In genomic region chr1:29081201-29081600, GRCh38 we compare ENCODE assay signal across 15 cellular contexts.
A peak's percentile ranks its signal among the peaks of the same experiment; 100 is the strongest.
DNase-seq lines count a peak whose midpoint lies in the region; ATAC-seq lines count a peak whose summit lies in the region.
"Had no signal": no experiment of that assay in that cellular context is flagged by ENCODE, and none has a peak within 500 bp of the region (broad histone marks: within the 10 kb centered on the region; RNA-seq: fewer than 3 reads in every experiment).

No MANE protein-coding gene starts in this region.

- no peaks in the 10 kb centered on the region for H3K27me3 Mint-ChIP-seq in stimulated activated naive CD8-positive, alpha-beta T cell treated with anti-CD3 and anti-CD28 coated beads, Interleukin-15, Interleukin-2, amounts not matched to agents 100 ng/mL and 50 ng/mL, for 24 hours

- no peak for ATAC-seq in stimulated activated naive CD8-positive, alpha-beta T cell treated with anti-CD3 and anti-CD28 coated beads, Interleukin-15, Interleukin-2, amounts not matched to agents 100 U/mL and 50 U/mL, for 24 hours
- no peak for ATAC-seq in stimulated activated effector memory CD8-positive, alpha-beta T cell treated with anti-CD3 and anti-CD28 coated beads, Interleukin-12 subunit alpha, Interleukin-12 subunit beta, amount 100 ng/mL, for 72 hours
- no peak for ATAC-seq in GM21528 (IDR thresholded peaks at IDR 0.05; ENCODE audit: low FRiP score, unreplicated experiment)
- ATAC-seq: A549; CD8-positive, alpha-beta T cell had no signal

- no peak overlapping the region for H3K4me3 Mint-ChIP-seq in stimulated activated naive CD8-positive, alpha-beta T cell treated with anti-CD3 and anti-CD28 coated beads, Interleukin-15, Interleukin-2, amounts not matched to agents 100 ng/mL and 50 ng/mL, for 24 hours
- H3K4me3 Mint-ChIP-seq in stimulated activated effector memory CD8-positive, alpha-beta T cell treated with anti-CD3 and anti-CD28 coated beads, Interleukin-12 subunit alpha, Interleukin-12 subunit beta, amount 100 ng/mL, for 72 hours, result no peak overlapping the region
- H3K4me3 Mint-ChIP-seq: CD14-positive monocyte; CD8-positive, alpha-beta T cell had no signal

- peaks cover 20% of the 10 kb centered on the region for H3K4me1 Mint-ChIP-seq in stimulated activated naive CD8-positive, alpha-beta T cell treated with anti-CD3 and anti-CD28 coated beads, Interleukin-15, Interleukin-2, amounts not matched to agents 100 ng/mL and 50 ng/mL, for 24 hours (ENCODE audit: low read depth)
- H3K4me1 Mint-ChIP-seq in stimulated activated effector memory CD8-positive, alpha-beta T cell treated with anti-CD3 and anti-CD28 coated beads, Interleukin-12 subunit alpha, Interleukin-12 subunit beta, amount 100 ng/mL, for 72 hours, result no peaks in the 10 kb centered on the region
- H3K4me1 Mint-ChIP-seq: CD14-positive monocyte had no signal

- peaks cover 25% of the 10 kb centered on the region for H3K36me3 Mint-ChIP-seq in stimulated activated naive CD8-positive, alpha-beta T cell treated with anti-CD3 and anti-CD28 coated beads, Interleukin-15, Interleukin-2, amounts not matched to agents 100 ng/mL and 50 ng/mL, for 24 hours (ENCODE audit: low read depth)
- peaks cover 51% of the 10 kb centered on the region for H3K36me3 Mint-ChIP-seq in stimulated activated effector memory CD8-positive, alpha-beta T cell treated with anti-CD3 and anti-CD28 coated beads, Interleukin-12 subunit alpha, Interleukin-12 subunit beta, amount 100 ng/mL, for 72 hours

- no peaks in the 10 kb centered on the region for H3K9me3 Mint-ChIP-seq in stimulated activated naive CD8-positive, alpha-beta T cell treated with anti-CD3 and anti-CD28 coated beads, Interleukin-15, Interleukin-2, amounts not matched to agents 100 ng/mL and 50 ng/mL, for 24 hours
- H3K9me3 Mint-ChIP-seq in stimulated activated effector memory CD8-positive, alpha-beta T cell treated with anti-CD3 and anti-CD28 coated beads, Interleukin-12 subunit alpha, Interleukin-12 subunit beta, amount 100 ng/mL, for 72 hours, result no peaks in the 10 kb centered on the region
- H3K9me3 Mint-ChIP-seq: CD14-positive monocyte; CD8-positive, alpha-beta T cell had no signal

- intact Hi-C loops in head of caudate nucleus (cut with DNase I), result no loop called here

- H3K27ac Mint-ChIP-seq in stimulated activated naive CD8-positive, alpha-beta T cell treated with anti-CD3 and anti-CD28 coated beads, Interleukin-15, Interleukin-2, amounts not matched to agents 100 ng/mL and 50 ng/mL, for 24 hours, result peak overlapping the region; percentile 31
- H3K27ac Mint-ChIP-seq in stimulated activated effector memory CD8-positive, alpha-beta T cell treated with anti-CD3 and anti-CD28 coated beads, Interleukin-12 subunit alpha, Interleukin-12 subunit beta, amount 100 ng/mL, for 72 hours, result peak overlapping the region; percentile 13
- H3K27ac Mint-ChIP-seq: CD14-positive monocyte; CD8-positive, alpha-beta T cell had no signal

- no peak for DNase-seq in stimulated activated naive CD8-positive, alpha-beta T cell treated with anti-CD3 and anti-CD28 coated beads, Interleukin-15, Interleukin-2, amounts not matched to agents 100 U/mL and 50 U/mL, for 24 hours
- peak in 26 of 42 donors; percentile 6 to 70 (median 36) for DNase-seq in head of caudate nucleus
- no peak for DNase-seq in stimulated activated effector memory CD8-positive, alpha-beta T cell treated with anti-CD3 and anti-CD28 coated beads, Interleukin-12 subunit alpha, Interleukin-12 subunit beta, amount 100 ng/mL, for 72 hours (ENCODE audit: low spot score in 2 of 2)
- no peak for DNase-seq in superior temporal gyrus (ENCODE audit: extremely low spot score)
- no peak for DNase-seq in NCI-H1092 (lab: John Stamatoyannopoulos, UW)
- DNase-seq: CD8-positive, alpha-beta T cell; COR-L47; DMS153; DMS79 treated with DMSO at 0.1 percent for 48 hours; EL; HCEC 1CT had no signal

Comparison
In these comparisons a context has a peak if more than half of its experiments do, and no peak if none do; other contexts are left out.
1. DNase-seq: peak in head of caudate nucleus (26 of 42); none in stimulated activated naive CD8-positive, alpha-beta T cell treated with anti-CD3 and anti-CD28 coated beads, Interleukin-15, Interleukin-2, amounts not matched to agents 100 U/mL and 50 U/mL, for 24 hours (single experiment), stimulated activated effector memory CD8-positive, alpha-beta T cell treated with anti-CD3 and anti-CD28 coated beads, Interleukin-12 subunit alpha, Interleukin-12 subunit beta, amount 100 ng/mL, for 72 hours (0 of 2), superior temporal gyrus (single experiment) and NCI-H1092 (single experiment).